ENCODE assay signal across 25 cellular contexts in the genomic region with DNA sequence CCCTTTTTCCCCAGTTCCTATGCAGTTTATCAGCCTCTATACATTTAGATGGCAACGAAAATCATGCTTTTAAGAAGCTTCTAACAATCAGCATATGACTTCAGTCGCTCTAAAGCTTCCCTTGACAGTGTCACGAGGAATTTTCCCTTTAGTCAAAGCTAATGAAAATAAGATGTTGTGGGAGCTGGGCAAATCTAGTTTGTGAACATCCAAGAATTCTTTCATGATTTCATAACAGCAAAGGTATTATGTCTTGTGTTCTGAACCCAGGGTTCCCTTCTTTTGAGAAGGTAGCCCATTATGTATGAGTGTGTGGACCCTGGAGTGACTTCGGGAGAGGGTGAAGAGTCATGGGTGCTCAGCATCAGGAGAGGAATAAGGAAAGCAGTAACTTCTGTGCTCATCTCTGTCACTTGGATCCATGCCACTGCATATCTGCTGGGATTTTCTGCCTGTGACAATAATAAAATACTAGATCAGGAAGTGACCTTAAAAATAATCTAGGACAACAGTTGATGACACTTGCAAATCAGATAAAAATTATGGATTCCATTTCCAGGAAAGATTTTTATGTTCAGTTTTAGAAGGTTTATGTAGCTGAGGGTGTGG.
A peak's percentile ranks its signal among the peaks of the same experiment; 100 is the strongest.
DNase-seq lines count a peak whose midpoint lies in the region; ATAC-seq and TF ChIP-seq lines count a peak whose summit lies in the region.
"Had no signal": no experiment of that assay in that cellular context is flagged by ENCODE, and none has a peak within 500 bp of the region (broad histone marks: within the 10 kb centered on the region; RNA-seq: fewer than 3 reads in every experiment).

No MANE protein-coding gene starts in this region.

- DNase-seq in AG10803 (ENCODE audit: low read depth) (peak; percentile 73), HCT116 (ENCODE audit: low read depth, low spot score) (no peak), chondrocyte (ENCODE audit: low spot score) (no peak), progenitor cell of endocrine pancreas (ENCODE audit: low spot score, unreplicated experiment) (no peak), dermis blood vessel endothelial cell (no peak), NCI-H1417 (lab: John Stamatoyannopoulos, UW) (no peak)
- no peak for DNase-seq in central memory CD4-positive, alpha-beta T cell
- DNase-seq: activated CD4-positive, alpha-beta T cell treated with anti-CD3 and anti-CD28 coated beads for 4 hours; activated naive CD4-positive, alpha-beta T cell treated with Interleukin-2 at 50 U/mL for 16 hours; activated T-cell treated with anti-CD3 and anti-CD28 coated beads, Interleukin-2, amount 50 U/mL, for 24 hours; CD4-positive, alpha-beta memory T cell; cortex of kidney; DMS 273 treated with DMSO at 0.1 percent for 48 hours; esophagus squamous epithelium; Karpas-422; kidney; NCI-H187 treated with DMSO at 0.1 percent for 48 hours; NCI-H69; RPMI8226; small intestine; stimulated activated CD4-positive, alpha-beta T cell treated with anti-CD3 and anti-CD28 coated beads, Interleukin-2, amount 100 ng/mL, for 24 hours; T-helper 2 cell had no signal

- POLR2A ChIA-PET in HCT116 (lab: Charles Lee), result no interaction called here

- BruUV-seq in HCT116 (replicated peaks; lab: Mats Ljungman, UMichigan), result no TSS peak

- H3K27ac Mint-ChIP-seq in chondrocyte (ENCODE audit: unreplicated experiment) (peak overlapping the region; percentile 68), progenitor cell of endocrine pancreas (peak overlapping the region; percentile 59)
- H3K27ac Mint-ChIP-seq: activated T-cell treated with anti-CD3 and anti-CD28 coated beads, Interleukin-2, amount 50 U/mL, for 24 hours; CD4-positive, alpha-beta memory T cell; stimulated activated memory B cell treated with anti-CD40 and anti-IgM and Interleukin-4, amounts not matched to agents 10 μg/mL and 1 μg/mL and 100 μg/mL, for 72 hours had no signal

- no peaks in the 10 kb centered on the region for H3K9me2 ChIP-seq in HCT116 (ENCODE audit: insufficient read depth)

- no peaks in the 10 kb centered on the region for H3K36me3 Mint-ChIP-seq in chondrocyte (ENCODE audit: low read depth)
- no peaks in the 10 kb centered on the region for H3K36me3 Mint-ChIP-seq in progenitor cell of endocrine pancreas (ENCODE audit: insufficient read depth)
- H3K36me3 Mint-ChIP-seq: CD4-positive, alpha-beta memory T cell; stimulated activated memory B cell treated with anti-CD40 and anti-IgM and Interleukin-4, amounts not matched to agents 10 μg/mL and 1 μg/mL and 100 μg/mL, for 72 hours had no signal

- no peaks in the 10 kb centered on the region for H3K27me3 Mint-ChIP-seq in chondrocyte (ENCODE audit: low read depth)
- H3K27me3 Mint-ChIP-seq in progenitor cell of endocrine pancreas, result no peaks in the 10 kb centered on the region

- no peak for ATAC-seq in HCT116
- ATAC-seq in GM21447 (IDR thresholded peaks at IDR 0.05; ENCODE audit: unreplicated experiment), result no peak
- ATAC-seq: stimulated activated memory B cell treated with anti-CD40 and anti-IgM and Interleukin-4, amounts not matched to agents 10 μg/mL and 1 μg/mL and 100 μg/mL, for 72 hours had no signal

- H3K9me3 ChIP-seq in HCT116 (ENCODE audit: control insufficient read depth in 1 of 2, insufficient read depth in 1 of 2, low read depth in 1 of 2, low read length in 2 of 2), result no peaks in the 10 kb centered on the region
- H3K9me3 ChIP-seq: esophagus squamous epithelium had no signal

- no peak overlapping the region for H3K9ac ChIP-seq in HCT116 (ENCODE audit: low read length)

- intact Hi-C loops in HCT116 (cut with micrococcal nuclease), result no loop called here

- RAD21 ChIA-PET in HCT116 (lab: Charles Lee; ENCODE audit: low non-redundant PET in 1 of 2, low total read pairs in 2 of 2, uncharacterized antibody in 2 of 2, unreplicated experiment in 2 of 2), result no interaction called here

- H3K4me3 Mint-ChIP-seq in chondrocyte (ENCODE audit: unreplicated experiment) (no peak overlapping the region), progenitor cell of endocrine pancreas (ENCODE audit: low read depth) (no peak overlapping the region)
- H3K4me3 Mint-ChIP-seq: activated T-cell treated with anti-CD3 and anti-CD28 coated beads, Interleukin-2, amount 50 U/mL, for 24 hours; CD4-positive, alpha-beta memory T cell; stimulated activated memory B cell treated with anti-CD40 and anti-IgM and Interleukin-4, amounts not matched to agents 10 μg/mL and 1 μg/mL and 100 μg/mL, for 72 hours had no signal

- H3K27me3 ChIP-seq in HCT116 (ENCODE audit: insufficient read depth, low read length), result no peaks in the 10 kb centered on the region
- H3K27me3 ChIP-seq: esophagus squamous epithelium had no signal

- H3K36me3 ChIP-seq in HCT116 (ENCODE audit: control insufficient read depth in 1 of 2, insufficient read depth in 2 of 2, low read length in 2 of 2), result no peaks in the 10 kb centered on the region
- H3K36me3 ChIP-seq: esophagus squamous epithelium had no signal

- no peaks in the 10 kb centered on the region for H3K9me3 Mint-ChIP-seq in chondrocyte (ENCODE audit: low read depth)
- H3K9me3 Mint-ChIP-seq in progenitor cell of endocrine pancreas (ENCODE audit: low read depth), result peaks cover 5% of the 10 kb centered on the region
- H3K9me3 Mint-ChIP-seq: activated T-cell treated with anti-CD3 and anti-CD28 coated beads, Interleukin-2, amount 50 U/mL, for 24 hours; CD4-positive, alpha-beta memory T cell; stimulated activated memory B cell treated with anti-CD40 and anti-IgM and Interleukin-4, amounts not matched to agents 10 μg/mL and 1 μg/mL and 100 μg/mL, for 72 hours had no signal

- H3K4me3 ChIP-seq in AG10803 (ENCODE audit: low read length) (no peak overlapping the region), HCT116 (replicated peaks in 1 of 2; ENCODE audit: low read depth in 1 of 2, low read length in 2 of 2) (no peak overlapping the region)
- H3K4me3 ChIP-seq: esophagus squamous epithelium, lung had no signal

- H3K79me2 ChIP-seq in HCT116 (ENCODE audit: insufficient read depth, low read length), result no peaks in the 10 kb centered on the region

- H3K4me1 Mint-ChIP-seq in chondrocyte (ENCODE audit: low read depth), result peaks cover 58% of the 10 kb centered on the region
- H3K4me1 Mint-ChIP-seq in progenitor cell of endocrine pancreas (ENCODE audit: low read depth), result peaks cover 45% of the 10 kb centered on the region
- H3K4me1 Mint-ChIP-seq: CD4-positive, alpha-beta memory T cell had no signal

- no peak for TF ChIP-seq RAD21 in HCT116 (IDR thresholded peaks at IDR 0.05; ENCODE audit: low read depth)

- no peak overlapping the region for H3K4me2 ChIP-seq in HCT116 (ENCODE audit: low read length)

- TF ChIP-seq CTCF in AG10803 (conservative IDR thresholded peaks at IDR 0.05; ENCODE audit: low read length) (no peak), HCT116 (IDR thresholded peaks at IDR 0.05 in 2 of 3, conservative IDR thresholded peaks at IDR 0.05 in 1 of 3; ENCODE audit: borderline replicate concordance in 1 of 3, insufficient read depth in 1 of 3, low read depth in 2 of 3, low read length in 2 of 3) (no peak), chondrocyte (IDR thresholded peaks at IDR 0.05) (no peak), progenitor cell of endocrine pancreas (IDR thresholded peaks at IDR 0.05; ENCODE audit: unreplicated experiment) (no peak)

- CTCF ChIA-PET in HCT116 (lab: Charles Lee), result no interaction called here

- no peak overlapping the region for H3K27ac ChIP-seq in HCT116 (ENCODE audit: low read depth, low read length)

- no peak for TF ChIP-seq POLR2A in HCT116 (IDR thresholded peaks at IDR 0.05; ENCODE audit: borderline replicate concordance, extremely low read depth, insufficient read depth, insufficient read length)

- peak overlapping the region; percentile 38 for H2AFZ ChIP-seq in HCT116 (ENCODE audit: low read depth, low read length, poor library complexity, severe bottlenecking)

- H4K20me1 ChIP-seq in HCT116 (ENCODE audit: insufficient read depth), result no peaks in the 10 kb centered on the region

- H3K4me1 ChIP-seq in HCT116 (ENCODE audit: control insufficient read depth in 1 of 2, insufficient read depth in 2 of 2, low read length in 2 of 2), result no peaks in the 10 kb centered on the region

TF ChIP-seq in HCT116, 20 proteins besides CTCF, POLR2A, EP300 and RAD21 (continues in another document):
- TF ChIP-seq TCF7L2 (IDR thresholded peaks at IDR 0.05; ENCODE audit: borderline replicate concordance, extremely low read depth, insufficient read depth, insufficient read length), result no peak
- TF ChIP-seq JUND (IDR thresholded peaks at IDR 0.05), result no peak
- TF ChIP-seq, protein P1, sequence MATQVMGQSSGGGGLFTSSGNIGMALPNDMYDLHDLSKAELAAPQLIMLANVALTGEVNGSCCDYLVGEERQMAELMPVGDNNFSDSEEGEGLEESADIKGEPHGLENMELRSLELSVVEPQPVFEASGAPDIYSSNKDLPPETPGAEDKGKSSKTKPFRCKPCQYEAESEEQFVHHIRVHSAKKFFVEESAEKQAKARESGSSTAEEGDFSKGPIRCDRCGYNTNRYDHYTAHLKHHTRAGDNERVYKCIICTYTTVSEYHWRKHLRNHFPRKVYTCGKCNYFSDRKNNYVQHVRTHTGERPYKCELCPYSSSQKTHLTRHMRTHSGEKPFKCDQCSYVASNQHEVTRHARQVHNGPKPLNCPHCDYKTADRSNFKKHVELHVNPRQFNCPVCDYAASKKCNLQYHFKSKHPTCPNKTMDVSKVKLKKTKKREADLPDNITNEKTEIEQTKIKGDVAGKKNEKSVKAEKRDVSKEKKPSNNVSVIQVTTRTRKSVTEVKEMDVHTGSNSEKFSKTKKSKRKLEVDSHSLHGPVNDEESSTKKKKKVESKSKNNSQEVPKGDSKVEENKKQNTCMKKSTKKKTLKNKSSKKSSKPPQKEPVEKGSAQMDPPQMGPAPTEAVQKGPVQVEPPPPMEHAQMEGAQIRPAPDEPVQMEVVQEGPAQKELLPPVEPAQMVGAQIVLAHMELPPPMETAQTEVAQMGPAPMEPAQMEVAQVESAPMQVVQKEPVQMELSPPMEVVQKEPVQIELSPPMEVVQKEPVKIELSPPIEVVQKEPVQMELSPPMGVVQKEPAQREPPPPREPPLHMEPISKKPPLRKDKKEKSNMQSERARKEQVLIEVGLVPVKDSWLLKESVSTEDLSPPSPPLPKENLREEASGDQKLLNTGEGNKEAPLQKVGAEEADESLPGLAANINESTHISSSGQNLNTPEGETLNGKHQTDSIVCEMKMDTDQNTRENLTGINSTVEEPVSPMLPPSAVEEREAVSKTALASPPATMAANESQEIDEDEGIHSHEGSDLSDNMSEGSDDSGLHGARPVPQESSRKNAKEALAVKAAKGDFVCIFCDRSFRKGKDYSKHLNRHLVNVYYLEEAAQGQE (IDR thresholded peaks at IDR 0.05; ENCODE audit: low read depth), result no peak
- TF ChIP-seq ELF1 (IDR thresholded peaks at IDR 0.05; ENCODE audit: borderline replicate concordance, low read depth), result no peak
- TF ChIP-seq FOSL1 (IDR thresholded peaks at IDR 0.05; ENCODE audit: low read depth), result no peak
